ENCODE assay signal across 28 cellular contexts in genomic region chr10:44389150-44389549, GRCh38. TPM values are rescaled to one million over a fixed set of nuclear protein-coding genes. Genes with fewer than 3 reads are reported as not detected.
DNase-seq lines count a peak whose midpoint lies in the region; ATAC-seq and TF ChIP-seq lines count a peak whose summit lies in the region.
"Had no signal": no experiment of that assay in that cellular context is flagged by ENCODE, and none has a peak within 500 bp of the region (broad histone marks: within the 10 kb centered on the region; RNA-seq: fewer than 3 reads in every experiment).

No MANE protein-coding gene starts in this region.

- no peak overlapping the region for H3K27ac ChIP-seq in IMR-90 (ENCODE audit: insufficient read depth, low read length)
- no peak overlapping the region for H3K27ac ChIP-seq in body of pancreas
- no peak overlapping the region for H3K27ac ChIP-seq in sigmoid colon
- H3K27ac ChIP-seq: breast epithelium, C4-2B, gastrocnemius medialis, prostate gland had no signal

- no peak overlapping the region for H2BK120ac ChIP-seq in IMR-90 (ENCODE audit: low read depth, low read length)

- no peak for TF ChIP-seq RAD21 in IMR-90 (IDR thresholded peaks at IDR 0.05; ENCODE audit: low read length)

- no peak for DNase-seq in IMR-90
- DNase-seq in body of pancreas = peak; percentile 38 to 74 (median 58)
- peak; percentile 72 for DNase-seq in left ventricle myocardium superior
- peak; percentile 63 for DNase-seq in sigmoid colon
- no peak for DNase-seq in activated T-cell treated with anti-CD3 and anti-CD28 coated beads, Interleukin-2, amount 50 U/mL, for 72 hours
- no peak for DNase-seq in omental fat pad (ENCODE audit: low spot score)
- DNase-seq: activated CD4-positive, alpha-beta T cell treated with anti-CD3 and anti-CD28 coated beads, Interleukin-2, amount 50 U/mL, for 48 hours; activated CD4-positive, CD25-positive, alpha-beta regulatory T cell; activated naive CD4-positive, alpha-beta T cell; activated T-cell treated with anti-CD3 and anti-CD28 coated beads for 4 hours; cortex of kidney; gastrocnemius medialis; H7; NCI-H1092 treated with DMSO at 0.1 percent for 48 hours; NCI-H187 treated with DMSO at 0.1 percent for 48 hours; NCI-H226; OCI-M1; SHP77; small intestine; stimulated activated CD4-positive, alpha-beta T cell treated with anti-CD3 and anti-CD28 coated beads, Interleukin-2, amount 100 ng/mL, for 24 hours; SW 1271 had no signal

- no peak for ATAC-seq in IMR-90 (ENCODE audit: low read depth)
- ATAC-seq in body of pancreas = no peak
- peak; percentile 49 for ATAC-seq in left ventricle myocardium superior
- no peak for ATAC-seq in activated T-cell treated with anti-CD3 and anti-CD28 coated beads, Interleukin-2, amount 50 U/mL, for 72 hours (replicated peaks in 1 of 2)
- no peak for ATAC-seq in omental fat pad (ENCODE audit: low FRiP score)
- ATAC-seq in HG03108 (IDR thresholded peaks at IDR 0.05; ENCODE audit: unreplicated experiment) = no peak
- ATAC-seq: gastrocnemius medialis; stimulated activated effector memory CD8-positive, alpha-beta T cell treated with anti-CD3 and anti-CD28 coated beads, Interleukin-12 subunit alpha, Interleukin-12 subunit beta, amount 100 ng/mL, for 72 hours had no signal

- no peak overlapping the region for H3K4me2 ChIP-seq in IMR-90 (ENCODE audit: low read depth, low read length)

- intact Hi-C loops in IMR-90 (cut with micrococcal nuclease) (loop anchor here (10.0 kb wide), 2 partner anchors 204 to 524 kb away; no protein-coding TSS in a partner anchor), body of pancreas (cut with DNase I) (loop anchor here (10.0 kb wide), 1 partner anchor 74 kb away; no protein-coding TSS in a partner anchor), left ventricle myocardium superior (cut with micrococcal nuclease) (loop anchor here (5.0 to 10.0 kb wide), 2 partner anchors 74 to 707 kb away; no protein-coding TSS in a partner anchor), sigmoid colon (cut with DNase I) (loop anchor here (10.0 kb wide), 1 partner anchor 334 kb away; no protein-coding TSS in a partner anchor)

- H3K4me1 Mint-ChIP-seq in activated T-cell treated with anti-CD3 and anti-CD28 coated beads, Interleukin-2, amount 50 U/mL, for 72 hours (ENCODE audit: low read depth) = no peaks in the 10 kb centered on the region

- POLR2A ChIA-PET in IMR-90 (lab: Charles Lee; ENCODE audit: unreplicated experiment) = no interaction called here

- H3K9me3 ChIP-seq in IMR-90 (ENCODE audit: control insufficient read depth, insufficient read depth, low read length) (no peaks in the 10 kb centered on the region), body of pancreas (no peaks in the 10 kb centered on the region), sigmoid colon (no peaks in the 10 kb centered on the region)
- H3K9me3 ChIP-seq: breast epithelium, gastrocnemius medialis, prostate gland had no signal

- H3K9me3 Mint-ChIP-seq in activated T-cell treated with anti-CD3 and anti-CD28 coated beads, Interleukin-2, amount 50 U/mL, for 72 hours = no peaks in the 10 kb centered on the region
- H3K9me3 Mint-ChIP-seq: neural crest cell; stimulated activated effector memory CD8-positive, alpha-beta T cell treated with anti-CD3 and anti-CD28 coated beads, Interleukin-12 subunit alpha, Interleukin-12 subunit beta, amount 100 ng/mL, for 72 hours had no signal

- CTCF ChIA-PET in IMR-90 (lab: Yijun Ruan, JAX) = interaction anchor here (0.8 to 2.2 kb wide), 2 partner anchors 464 to 468 kb away, joined by 3 to 8 read pairs; no protein-coding TSS in a partner anchor

- H3K27ac Mint-ChIP-seq in activated T-cell treated with anti-CD3 and anti-CD28 coated beads, Interleukin-2, amount 50 U/mL, for 72 hours = no peak overlapping the region
- H3K27ac Mint-ChIP-seq: IgD-negative memory B cell; stimulated activated effector memory CD8-positive, alpha-beta T cell treated with anti-CD3 and anti-CD28 coated beads, Interleukin-12 subunit alpha, Interleukin-12 subunit beta, amount 100 ng/mL, for 72 hours had no signal

- H3K27me3 Mint-ChIP-seq in activated T-cell treated with anti-CD3 and anti-CD28 coated beads, Interleukin-2, amount 50 U/mL, for 72 hours (ENCODE audit: low read depth) = peaks cover 31% of the 10 kb centered on the region

- 69% methylated on average over 2 of the region's 4 CpGs; no CpG with 5 or more reads in 1 of the 2 experiments for WGBS in IMR-90 (ENCODE audit: extremely low coverage in 2 of 2, insufficient read length in 1 of 2), 2 experiments
- 40 to 53% methylated on average over 3 to 4 of the region's 4 CpGs for WGBS in body of pancreas, 2 donors
- WGBS in sigmoid colon, 2 donors = 57 to 73% methylated on average over 4 of the region's 4 CpGs

- no peak overlapping the region for H2BK5ac ChIP-seq in IMR-90 (ENCODE audit: low read depth, low read length, poor library complexity, severe bottlenecking)

- no peak for TF ChIP-seq EP300 in sigmoid colon (IDR thresholded peaks at IDR 0.05)

- H3K4me1 ChIP-seq in IMR-90 (ENCODE audit: control insufficient read depth, insufficient read depth, low read length) (no peaks in the 10 kb centered on the region), body of pancreas (peaks cover 26% of the 10 kb centered on the region), sigmoid colon (peaks cover 0 to 25% (median 22%) of the 10 kb centered on the region in 4 donors)
- H3K4me1 ChIP-seq: breast epithelium had no signal

- H4K20me1 ChIP-seq in IMR-90 (ENCODE audit: insufficient read depth, low read length) = no peaks in the 10 kb centered on the region

- in situ Hi-C loops in IMR-90 (cut with MboI; ENCODE audit: low sequenced_read_pairs) = no loop called here

- H3K4me3 ChIP-seq in IMR-90 (ENCODE audit: insufficient read depth, low read depth, low read length) (no peak overlapping the region), body of pancreas (no peak overlapping the region), sigmoid colon (no peak overlapping the region)
- H3K4me3 ChIP-seq: breast epithelium, gastrocnemius medialis, prostate gland had no signal

- H3K14ac ChIP-seq in IMR-90 (replicated peaks; ENCODE audit: low read depth, low read length) = no peak overlapping the region

- no peak overlapping the region for H2AK9ac ChIP-seq in IMR-90 (replicated peaks; ENCODE audit: low read depth, low read length, poor library complexity)

- H3K23ac ChIP-seq in IMR-90 (ENCODE audit: low read depth, low read length) = no peak overlapping the region

- peak overlapping the region; percentile 33 for H2AFZ ChIP-seq in IMR-90 (replicated peaks; ENCODE audit: low read length, poor library complexity)

- no peak overlapping the region for H4K91ac ChIP-seq in IMR-90 (ENCODE audit: insufficient read depth, low read depth, low read length)

- no peak overlapping the region for H2BK20ac ChIP-seq in IMR-90 (ENCODE audit: low read depth, low read length)

- H4K5ac ChIP-seq in IMR-90 (ENCODE audit: low read depth, low read length) = no peak overlapping the region

- no peaks in the 10 kb centered on the region for H3K9me1 ChIP-seq in IMR-90 (ENCODE audit: insufficient read depth, low read length)

- H3K27me3 ChIP-seq in IMR-90 (ENCODE audit: control insufficient read depth, insufficient read depth, low read length) (peaks cover 10% of the 10 kb centered on the region), body of pancreas (no peaks in the 10 kb centered on the region), sigmoid colon (peaks cover 0 to 21% (median 18%) of the 10 kb centered on the region in 3 donors)
- H3K27me3 ChIP-seq: gastrocnemius medialis had no signal

- peaks cover 0 to 1% of the 10 kb centered on the region in 2 donors for H3K36me3 Mint-ChIP-seq in activated T-cell treated with anti-CD3 and anti-CD28 coated beads, Interleukin-2, amount 50 U/mL, for 72 hours (ENCODE audit: insufficient read depth in 2 of 2)
- H3K36me3 Mint-ChIP-seq: IgD-negative memory B cell; stimulated activated effector memory CD8-positive, alpha-beta T cell treated with anti-CD3 and anti-CD28 coated beads, Interleukin-12 subunit alpha, Interleukin-12 subunit beta, amount 100 ng/mL, for 72 hours had no signal

- TF ChIP-seq CTCF in IMR-90 (conservative IDR thresholded peaks at IDR 0.05; ENCODE audit: low read depth, low read length) (no peak), body of pancreas (IDR thresholded peaks at IDR 0.05) (no peak), sigmoid colon (IDR thresholded peaks at IDR 0.05) (no peak), omental fat pad (IDR thresholded peaks at IDR 0.05) (no peak)

- H3K56ac ChIP-seq in IMR-90 (ENCODE audit: extremely low read depth, insufficient read depth, low read length) = no peak overlapping the region

- no peak overlapping the region for H4K8ac ChIP-seq in IMR-90 (ENCODE audit: low read depth in 2 of 2, low read length in 2 of 2)

- H2AK5ac ChIP-seq in IMR-90 (ENCODE audit: low read depth, low read length) = no peak overlapping the region

- no peaks in the 10 kb centered on the region for H3K79me1 ChIP-seq in IMR-90 (ENCODE audit: low read depth in 1 of 2, low read length in 2 of 2)

- no TSS peak for BruUV-seq in IMR-90 (replicated peaks; lab: Mats Ljungman, UMichigan)

- dilution Hi-C loops in IMR-90 (cut with HindIII; ENCODE audit: low sequenced_read_pairs, unreplicated experiment) = no loop called here

- no peak overlapping the region for H3K4me3 Mint-ChIP-seq in activated T-cell treated with anti-CD3 and anti-CD28 coated beads, Interleukin-2, amount 50 U/mL, for 72 hours
- H3K4me3 Mint-ChIP-seq: IgD-negative memory B cell; neural crest cell; stimulated activated effector memory CD8-positive, alpha-beta T cell treated with anti-CD3 and anti-CD28 coated beads, Interleukin-12 subunit alpha, Interleukin-12 subunit beta, amount 100 ng/mL, for 72 hours had no signal

- H3K4ac ChIP-seq in IMR-90 (ENCODE audit: low read depth, low read length) = no peak overlapping the region

- H3K36me3 ChIP-seq in IMR-90 (ENCODE audit: control insufficient read depth, insufficient read depth, low read length) = no peaks in the 10 kb centered on the region
- no peaks in the 10 kb centered on the region for H3K36me3 ChIP-seq in body of pancreas (replicated peaks in 1 of 2; ENCODE audit: insufficient read depth in 1 of 2, low read depth in 2 of 2)
- H3K36me3 ChIP-seq in sigmoid colon = no peaks in the 10 kb centered on the region
- H3K36me3 ChIP-seq: breast epithelium, gastrocnemius medialis, prostate gland had no signal

- H2BK15ac ChIP-seq in IMR-90 (ENCODE audit: low read depth, low read length) = no peak overlapping the region

- TF ChIP-seq POLR2A in IMR-90 (IDR thresholded peaks at IDR 0.05; ENCODE audit: low read depth, low read length) = no peak
- TF ChIP-seq POLR2A in body of pancreas (IDR thresholded peaks at IDR 0.05) = no peak
- TF ChIP-seq POLR2A in sigmoid colon (IDR thresholded peaks at IDR 0.05) = no peak

- H3K9ac ChIP-seq in IMR-90 (ENCODE audit: low read depth, low read length) = no peak overlapping the region

- no peak overlapping the region for H3K18ac ChIP-seq in IMR-90 (ENCODE audit: low read depth, low read length)

RNA-seq across cellular contexts. Expression of gene CXCL12, which starts 4.3 kb away (rescaled TPM):
- total RNA-seq in IMR-90 (2012; rRNA removed) (15.8 and 16.9 TPM in 2 replicates), body of pancreas (100 to 1,000 TPM in 1 of 2 donors, 10 to 100 TPM in 1; 93.7 to 158 TPM), left ventricle myocardium superior (136 TPM), sigmoid colon (100 to 1,000 TPM in 1 of 4 donors, 10 to 100 TPM in 3; 72.1 to 111 (median 80.7) TPM), omental fat pad (100 to 1,000 TPM in 2 of 4 donors, 10 to 100 TPM in 2; 53.4 to 277 (median 117) TPM)
- polyA plus RNA-seq in IMR-90 (2012; rRNA removed) (79.4 and 80.7 TPM in 2 replicates), sigmoid colon (10 to 100 TPM; 13.6 to 54.1 (median 43.5) TPM)
- 71.2 and 87.9 TPM in 2 replicates for polyA plus RNA-seq in IMR-90 (2012; cell fraction: cytosol; rRNA removed)
- 82.3 and 90.9 TPM in 2 replicates for polyA plus RNA-seq in IMR-90 (2012; cell fraction: nucleus; rRNA removed; ENCODE audit: low replicate concordance)
- total RNA-seq in activated T-cell treated with anti-CD3 and anti-CD28 coated beads, Interleukin-2, amount 50 U/mL, for 72 hours = not detected
- polyA plus RNA-seq: IgD-negative memory B cell had no signal

Comparison
In these comparisons a context has a peak if more than half of its experiments do, and no peak if none do; other contexts are left out.
1. DNase-seq: peak in body of pancreas (4 of 4), left ventricle myocardium superior (single experiment) and sigmoid colon (single experiment); none in IMR-90 (single experiment), activated T-cell treated with anti-CD3 and anti-CD28 coated beads, Interleukin-2, amount 50 U/mL, for 72 hours (0 of 2) and omental fat pad (single experiment).
2. RNA of gene CXCL12, which starts 4.3 kb away (total RNA-seq): 93.7 to 158 TPM in body of pancreas, 53.4 to 277 TPM in omental fat pad, 136 TPM in left ventricle myocardium superior (single experiment), 72.1 to 111 TPM in sigmoid colon and 15.8 to 16.9 TPM in IMR-90; not detected in activated T-cell treated with anti-CD3 and anti-CD28 coated beads, Interleukin-2, amount 50 U/mL, for 72 hours; every median in the first group is over 10 times any median in the second.